1 cellular context compared by ENCODE assay signal in the genomic region with DNA sequence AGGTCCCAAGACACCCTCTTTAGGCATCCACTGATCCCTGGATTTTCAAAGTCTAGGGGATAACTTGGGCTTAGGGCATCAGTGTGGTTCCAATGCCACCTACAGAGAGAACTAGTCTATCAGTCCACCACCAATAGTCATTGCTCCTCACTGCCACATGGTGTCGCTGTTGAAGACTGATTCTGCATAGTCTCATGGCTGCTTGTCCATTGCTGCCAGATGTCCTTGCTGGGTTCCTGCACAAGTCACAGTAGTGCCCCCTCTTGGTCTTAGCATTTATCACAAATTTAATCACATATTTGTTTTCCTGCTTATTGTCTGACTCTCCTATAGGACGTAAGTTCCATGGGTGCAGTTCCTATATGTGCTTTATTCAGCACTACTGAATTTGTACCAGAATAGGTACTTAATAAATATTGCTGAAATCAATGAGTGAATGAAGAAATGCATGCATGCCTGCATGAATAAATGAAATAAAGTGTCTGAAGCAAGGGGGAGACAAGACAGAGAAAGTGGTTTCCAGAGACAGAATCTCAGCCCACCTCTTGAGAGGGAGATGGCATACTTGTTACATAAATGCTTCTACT.
TF ChIP-seq lines count a peak whose summit lies in the region.

No MANE protein-coding gene starts in this region.

TF ChIP-seq in K562, 482 proteins besides CTCF, POLR2A, EP300 and RAD21 (continued from another document and continues in another):
- TF ChIP-seq MBD1 (CRISPR knock-in tag; IDR thresholded peaks at IDR 0.05) = no peak
- TF ChIP-seq, protein P1, sequence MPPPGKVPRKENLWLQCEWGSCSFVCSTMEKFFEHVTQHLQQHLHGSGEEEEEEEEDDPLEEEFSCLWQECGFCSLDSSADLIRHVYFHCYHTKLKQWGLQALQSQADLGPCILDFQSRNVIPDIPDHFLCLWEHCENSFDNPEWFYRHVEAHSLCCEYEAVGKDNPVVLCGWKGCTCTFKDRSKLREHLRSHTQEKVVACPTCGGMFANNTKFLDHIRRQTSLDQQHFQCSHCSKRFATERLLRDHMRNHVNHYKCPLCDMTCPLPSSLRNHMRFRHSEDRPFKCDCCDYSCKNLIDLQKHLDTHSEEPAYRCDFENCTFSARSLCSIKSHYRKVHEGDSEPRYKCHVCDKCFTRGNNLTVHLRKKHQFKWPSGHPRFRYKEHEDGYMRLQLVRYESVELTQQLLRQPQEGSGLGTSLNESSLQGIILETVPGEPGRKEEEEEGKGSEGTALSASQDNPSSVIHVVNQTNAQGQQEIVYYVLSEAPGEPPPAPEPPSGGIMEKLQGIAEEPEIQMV (tag; conservative IDR thresholded peaks at IDR 0.05; ENCODE audit: low read depth) = no peak
- no peak for TF ChIP-seq ZNF408 (CRISPR knock-in tag; IDR thresholded peaks at IDR 0.05; ENCODE audit: low read depth)
- 0 out of 2 replicates have a peak, but pooled peaks have one; percentile 29 for TF ChIP-seq TCF3 (CRISPR knock-in tag; IDR thresholded peaks at IDR 0.05)
- TF ChIP-seq CC2D1A (IDR thresholded peaks at IDR 0.05) = peak; percentile 62; the same call in 1 of the 2 replicates
- peak; percentile 86 for TF ChIP-seq SMC3 (conservative IDR thresholded peaks at IDR 0.05; ENCODE audit: insufficient read depth, low read depth, low read length)
- TF ChIP-seq CBX3 (IDR thresholded peaks at IDR 0.05; ENCODE audit: borderline replicate concordance in 1 of 2, low read length in 2 of 2) = peak in 1 of 2 experiments; percentile 100; a peak in 2 of 3 replicates
- TF ChIP-seq ZNF551 (CRISPR knock-in tag; IDR thresholded peaks at IDR 0.05) = no peak
- TF ChIP-seq, protein P2, sequence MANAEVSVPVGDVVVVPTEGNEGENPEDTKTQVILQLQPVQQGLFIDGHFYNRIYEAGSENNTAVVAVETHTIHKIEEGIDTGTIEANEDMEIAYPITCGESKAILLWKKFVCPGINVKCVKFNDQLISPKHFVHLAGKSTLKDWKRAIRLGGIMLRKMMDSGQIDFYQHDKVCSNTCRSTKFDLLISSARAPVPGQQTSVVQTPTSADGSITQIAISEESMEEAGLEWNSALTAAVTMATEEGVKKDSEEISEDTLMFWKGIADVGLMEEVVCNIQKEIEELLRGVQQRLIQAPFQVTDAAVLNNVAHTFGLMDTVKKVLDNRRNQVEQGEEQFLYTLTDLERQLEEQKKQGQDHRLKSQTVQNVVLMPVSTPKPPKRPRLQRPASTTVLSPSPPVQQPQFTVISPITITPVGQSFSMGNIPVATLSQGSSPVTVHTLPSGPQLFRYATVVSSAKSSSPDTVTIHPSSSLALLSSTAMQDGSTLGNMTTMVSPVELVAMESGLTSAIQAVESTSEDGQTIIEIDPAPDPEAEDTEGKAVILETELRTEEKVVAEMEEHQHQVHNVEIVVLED (CRISPR knock-in tag; IDR thresholded peaks at IDR 0.05) = no peak
- TF ChIP-seq CHD7 (IDR thresholded peaks at IDR 0.05; ENCODE audit: low read depth, low read length) = no peak
- TF ChIP-seq NELFE (IDR thresholded peaks at IDR 0.05; ENCODE audit: insufficient read depth, insufficient read length) = no peak
- TF ChIP-seq, protein P3, sequence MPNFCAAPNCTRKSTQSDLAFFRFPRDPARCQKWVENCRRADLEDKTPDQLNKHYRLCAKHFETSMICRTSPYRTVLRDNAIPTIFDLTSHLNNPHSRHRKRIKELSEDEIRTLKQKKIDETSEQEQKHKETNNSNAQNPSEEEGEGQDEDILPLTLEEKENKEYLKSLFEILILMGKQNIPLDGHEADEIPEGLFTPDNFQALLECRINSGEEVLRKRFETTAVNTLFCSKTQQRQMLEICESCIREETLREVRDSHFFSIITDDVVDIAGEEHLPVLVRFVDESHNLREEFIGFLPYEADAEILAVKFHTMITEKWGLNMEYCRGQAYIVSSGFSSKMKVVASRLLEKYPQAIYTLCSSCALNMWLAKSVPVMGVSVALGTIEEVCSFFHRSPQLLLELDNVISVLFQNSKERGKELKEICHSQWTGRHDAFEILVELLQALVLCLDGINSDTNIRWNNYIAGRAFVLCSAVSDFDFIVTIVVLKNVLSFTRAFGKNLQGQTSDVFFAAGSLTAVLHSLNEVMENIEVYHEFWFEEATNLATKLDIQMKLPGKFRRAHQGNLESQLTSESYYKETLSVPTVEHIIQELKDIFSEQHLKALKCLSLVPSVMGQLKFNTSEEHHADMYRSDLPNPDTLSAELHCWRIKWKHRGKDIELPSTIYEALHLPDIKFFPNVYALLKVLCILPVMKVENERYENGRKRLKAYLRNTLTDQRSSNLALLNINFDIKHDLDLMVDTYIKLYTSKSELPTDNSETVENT (CRISPR knock-in tag; IDR thresholded peaks at IDR 0.05) = no peak
- TF ChIP-seq EHMT2 (IDR thresholded peaks at IDR 0.05) = peak; percentile 93
- TF ChIP-seq CXXC5 (CRISPR knock-in tag; IDR thresholded peaks at IDR 0.05) = no peak
- TF ChIP-seq MNT (conservative IDR thresholded peaks at IDR 0.05) = 0 out of 4 replicates have a peak, but pooled peaks of 1 of the 2 experiments have one; percentile 27
- peak; percentile 64 for TF ChIP-seq DEAF1 (CRISPR knock-in tag; IDR thresholded peaks at IDR 0.05)
- TF ChIP-seq, protein P4, sequence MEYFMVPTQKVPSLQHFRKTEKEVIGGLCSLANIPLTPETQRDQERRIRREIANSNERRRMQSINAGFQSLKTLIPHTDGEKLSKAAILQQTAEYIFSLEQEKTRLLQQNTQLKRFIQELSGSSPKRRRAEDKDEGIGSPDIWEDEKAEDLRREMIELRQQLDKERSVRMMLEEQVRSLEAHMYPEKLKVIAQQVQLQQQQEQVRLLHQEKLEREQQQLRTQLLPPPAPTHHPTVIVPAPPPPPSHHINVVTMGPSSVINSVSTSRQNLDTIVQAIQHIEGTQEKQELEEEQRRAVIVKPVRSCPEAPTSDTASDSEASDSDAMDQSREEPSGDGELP (CRISPR knock-in tag; IDR thresholded peaks at IDR 0.05; ENCODE audit: borderline replicate concordance) = 0 out of 2 replicates have a peak, but pooled peaks have one; percentile 42
- no peak for TF ChIP-seq ZNF280B (CRISPR knock-in tag; IDR thresholded peaks at IDR 0.05)
- TF ChIP-seq RBM14 (IDR thresholded peaks at IDR 0.05; ENCODE audit: borderline replicate concordance, insufficient read depth, low read depth, low read length) = no peak
